Comparison of ENCODE assay signal across 1 cellular context in the genomic region with DNA sequence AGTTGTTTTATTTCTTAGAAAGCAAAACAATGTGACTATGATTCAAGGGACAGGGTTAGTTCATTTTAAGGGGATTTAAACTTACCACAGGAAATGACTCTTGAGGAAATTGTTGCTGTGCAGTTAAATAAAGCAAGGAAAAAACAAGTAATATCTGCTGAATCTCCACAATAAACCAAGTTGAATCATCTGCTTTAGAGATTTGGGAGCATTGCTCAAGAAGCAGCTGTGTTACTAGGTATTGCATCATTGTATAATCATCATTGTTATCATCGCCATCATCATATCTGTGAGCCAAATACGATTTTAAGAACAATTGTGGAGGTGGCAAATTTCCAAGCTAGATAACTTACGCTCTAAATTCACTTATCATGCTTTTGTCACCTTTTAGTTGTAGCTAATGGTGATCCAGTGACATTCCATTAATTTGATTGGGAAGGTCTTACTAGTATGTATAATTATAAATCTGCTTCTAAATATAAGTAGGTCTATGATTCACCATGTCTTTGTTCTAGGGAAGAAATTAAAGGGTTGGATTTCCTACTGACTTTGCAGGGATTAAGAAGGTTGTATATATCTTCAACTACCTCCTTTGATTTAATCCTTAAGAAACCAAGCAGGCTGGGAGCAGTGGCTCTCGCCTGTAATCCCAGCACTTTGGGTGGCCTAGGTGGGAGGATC.
A peak's percentile ranks its signal among the peaks of the same experiment; 100 is the strongest.
TF ChIP-seq lines count a peak whose summit lies in the region.

No MANE protein-coding gene starts in this region.

TF ChIP-seq in H1, 55 proteins besides CTCF, POLR2A, EP300 and RAD21:
- TF ChIP-seq GTF2F1 (IDR thresholded peaks at IDR 0.05; ENCODE audit: borderline replicate concordance, low read depth, low read length) (no peak), CEBPB (IDR thresholded peaks at IDR 0.05; ENCODE audit: low read depth, low read length) (peak; percentile 55; the same call in 1 of the 2 replicates)
TF ChIP-seq in H1: peak in this region for 1.
